ENCODE assay signal across 9 cellular contexts in the genomic region with DNA sequence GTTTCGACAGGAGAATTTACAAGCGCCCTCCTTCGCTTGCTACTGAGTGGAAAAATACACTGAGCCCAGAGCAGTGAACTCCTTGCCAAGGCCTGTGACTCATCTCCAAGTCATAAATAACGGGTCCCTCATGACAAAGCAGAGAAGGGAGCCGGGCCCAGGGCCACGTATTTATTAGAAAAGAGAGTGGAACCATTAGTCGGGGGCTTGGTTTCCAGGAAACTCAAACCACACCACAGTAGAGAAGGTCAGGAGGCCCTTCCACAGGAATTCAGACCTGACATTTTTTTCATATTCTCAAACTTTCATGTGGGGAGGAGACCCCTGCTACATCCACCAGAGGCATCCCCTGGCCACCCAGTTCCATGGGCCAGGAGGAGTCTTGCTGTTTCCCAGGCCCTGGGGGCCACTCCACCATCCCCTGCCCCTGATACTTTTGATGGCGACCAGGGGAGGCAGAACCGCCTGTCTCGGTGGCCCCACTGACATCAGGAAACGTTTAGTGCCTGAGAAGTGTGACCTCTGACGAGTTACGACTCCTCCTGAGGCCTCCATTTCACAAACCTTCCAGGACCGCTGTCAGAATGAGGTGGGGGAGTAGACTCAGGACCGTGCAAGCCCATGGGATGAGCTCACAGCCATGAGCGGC.
DNase-seq lines count a peak whose midpoint lies in the region; ATAC-seq and TF ChIP-seq lines count a peak whose summit lies in the region.
"Had no signal": no experiment of that assay in that cellular context is flagged by ENCODE, and none has a peak within 500 bp of the region (broad histone marks: within the 10 kb centered on the region; RNA-seq: fewer than 3 reads in every experiment).

No MANE protein-coding gene starts in this region.

- POLR2A ChIA-PET in RWPE1 (lab: Yijun Ruan, JAX; ENCODE audit: low non-redundant PET): no interaction called here
- POLR2A ChIA-PET in CD4-positive, alpha-beta memory T cell (lab: Charles Lee; ENCODE audit: partially characterized antibody): no interaction called here

- peaks cover 14% of the 10 kb centered on the region for H3K27me3 ChIP-seq in foreskin keratinocyte
- no peaks in the 10 kb centered on the region for H3K27me3 ChIP-seq in CD4-positive, alpha-beta memory T cell (ENCODE audit: insufficient read depth, low read length)

- intact Hi-C loops in CD4-positive, alpha-beta memory T cell (cut with micrococcal nuclease): no loop called here

- H3K4me3 ChIP-seq in CD4-positive, alpha-beta memory T cell (ENCODE audit: low read length in 2 of 2): no peak overlapping the region

- H3K36me3 ChIP-seq in CD4-positive, alpha-beta memory T cell (ENCODE audit: insufficient read depth, low read length): no peaks in the 10 kb centered on the region

- peaks cover 2 to 4% of the 10 kb centered on the region in 2 donors for H3K27me3 Mint-ChIP-seq in CD4-positive, alpha-beta memory T cell

- no peaks in the 10 kb centered on the region for H3K4me1 Mint-ChIP-seq in CD4-positive, alpha-beta memory T cell

- no peak overlapping the region for H3K4me3 Mint-ChIP-seq in CD4-positive, alpha-beta memory T cell
- H3K4me3 Mint-ChIP-seq: neural crest cell had no signal

- H3K9me3 Mint-ChIP-seq in CD4-positive, alpha-beta memory T cell: peaks cover 0 to 11% (median 3%) of the 10 kb centered on the region in 8 donors

- peaks cover 13% of the 10 kb centered on the region for H3K4me1 ChIP-seq in foreskin keratinocyte
- H3K4me1 ChIP-seq in CD4-positive, alpha-beta memory T cell (ENCODE audit: insufficient read depth, low read length): no peaks in the 10 kb centered on the region

- CTCF ChIA-PET in RWPE1 (lab: Yijun Ruan, JAX): no interaction called here
- CTCF ChIA-PET in CD4-positive, alpha-beta memory T cell (lab: Charles Lee; ENCODE audit: partially characterized antibody): no interaction called here

- ATAC-seq in foreskin keratinocyte (peak; percentile 80), GM21723 (IDR thresholded peaks at IDR 0.05; ENCODE audit: unreplicated experiment) (no peak), HG03521 (IDR thresholded peaks at IDR 0.05; ENCODE audit: unreplicated experiment) (no peak)

- TF ChIP-seq CTCF in RWPE1 (conservative IDR thresholded peaks at IDR 0.05; ENCODE audit: low read depth): no peak
- peak; percentile 12 for TF ChIP-seq CTCF in foreskin keratinocyte (conservative IDR thresholded peaks at IDR 0.05)

- H3K36me3 Mint-ChIP-seq in CD4-positive, alpha-beta memory T cell: no peaks in the 10 kb centered on the region

- H3K27ac Mint-ChIP-seq in CD4-positive, alpha-beta memory T cell: no peak overlapping the region

- peak; percentile 77 for DNase-seq in Daoy (ENCODE audit: low read depth)
- peak; percentile 80 for DNase-seq in RWPE1 (ENCODE audit: low spot score)
- peak; percentile 53 to 77 for DNase-seq in foreskin keratinocyte
- peak; percentile 87 for DNase-seq in pulmonary artery endothelial cell (ENCODE audit: low read depth, low spot score)
- no peak for DNase-seq in CD4-positive, alpha-beta memory T cell
- no peak for DNase-seq in stimulated activated CD4-positive, alpha-beta T cell treated with anti-CD3 and anti-CD28 coated beads, Interleukin-1b, Interleukin-23, amount 100 ng/mL, for 48 hours

- no peaks in the 10 kb centered on the region for H3K9me3 ChIP-seq in CD4-positive, alpha-beta memory T cell (ENCODE audit: control insufficient read depth in 1 of 2, low read length in 2 of 2)

- H3K27ac ChIP-seq in RWPE1: peak overlapping the region; percentile 68
- no peak overlapping the region for H3K27ac ChIP-seq in foreskin keratinocyte
- no peak overlapping the region for H3K27ac ChIP-seq in CD4-positive, alpha-beta memory T cell (ENCODE audit: low read depth, low read length)

Comparison
In these comparisons a context has a peak if more than half of its experiments do, and no peak if none do; other contexts are left out.
1. DNase-seq: peak in Daoy (single experiment), RWPE1 (single experiment), foreskin keratinocyte (2 of 2) and pulmonary artery endothelial cell (single experiment); none in CD4-positive, alpha-beta memory T cell (0 of 5) and stimulated activated CD4-positive, alpha-beta T cell treated with anti-CD3 and anti-CD28 coated beads, Interleukin-1b, Interleukin-23, amount 100 ng/mL, for 48 hours (single experiment).